ENCODE assay signal across 7 cellular contexts in the genomic region with DNA sequence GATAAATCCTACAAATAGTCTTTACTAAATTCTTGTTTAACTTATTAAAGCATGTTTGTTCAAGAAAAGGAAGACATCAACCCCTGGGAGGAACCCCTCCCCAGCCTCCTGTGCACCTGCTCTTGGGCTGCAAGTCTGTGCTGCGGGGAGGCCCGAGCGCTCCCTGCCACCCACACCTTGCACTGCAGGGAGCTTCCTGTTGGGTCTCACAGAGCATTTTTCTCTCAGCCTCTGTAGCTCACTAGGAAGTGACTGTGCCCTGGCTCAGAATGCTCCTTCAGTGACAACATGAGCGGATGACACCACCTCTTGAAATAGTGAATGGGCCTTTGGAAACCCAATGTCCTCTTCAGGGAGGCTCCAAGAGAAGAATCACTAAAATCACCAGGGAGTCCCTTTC.
DNase-seq lines count a peak whose midpoint lies in the region; ATAC-seq and TF ChIP-seq lines count a peak whose summit lies in the region.
"Not testable (repeated sequence)": the region's sequence is repeated elsewhere in the genome, so short reads cannot be mapped to it uniquely, and the experiment has no call there.

No MANE protein-coding gene starts in this region.

- H3K27ac Mint-ChIP-seq in activated B cell treated with CpG ODN at 0.5 μM for 24 hours = not testable (repeated sequence)

- DNase-seq in activated B cell treated with CpG ODN at 0.5 μM for 24 hours, mucosa of descending colon: not testable (repeated sequence)

- H3K9me3 ChIP-seq in mucosa of descending colon = not testable (repeated sequence)

- not testable (repeated sequence) for H3K36me3 Mint-ChIP-seq in activated B cell treated with CpG ODN at 0.5 μM for 24 hours (ENCODE audit: low read depth)

- not testable (repeated sequence) for H3K9me3 Mint-ChIP-seq in activated B cell treated with CpG ODN at 0.5 μM for 24 hours

- H3K4me1 ChIP-seq in mucosa of descending colon (ENCODE audit: low read depth) = not testable (repeated sequence)

- not testable (repeated sequence) for H3K4me3 ChIP-seq in mucosa of descending colon

- CTCF ChIA-PET in activated B cell treated with CpG ODN at 0.5 μM for 24 hours (lab: Charles Lee) = not testable (repeated sequence)

- H3K4me1 Mint-ChIP-seq in activated B cell treated with CpG ODN at 0.5 μM for 24 hours = not testable (repeated sequence)

- ATAC-seq in GM18868 (IDR thresholded peaks at IDR 0.05; ENCODE audit: unreplicated experiment) (peak; percentile 79), GM19463 (IDR thresholded peaks at IDR 0.05; ENCODE audit: unreplicated experiment) (peak; percentile 73), GM21786 (IDR thresholded peaks at IDR 0.05; ENCODE audit: unreplicated experiment) (peak; percentile 72), HG02970 (IDR thresholded peaks at IDR 0.05; ENCODE audit: low FRiP score, unreplicated experiment) (peak; percentile 60), HG03280 (IDR thresholded peaks at IDR 0.05; ENCODE audit: unreplicated experiment) (peak; percentile 74), activated B cell treated with CpG ODN at 0.5 μM for 24 hours (ENCODE audit: low read depth) (peak; percentile 45), mucosa of descending colon (peak; percentile 84)

- POLR2A ChIA-PET in activated B cell treated with CpG ODN at 0.5 μM for 24 hours (lab: Charles Lee) = not testable (repeated sequence)

- not testable (repeated sequence) for H3K36me3 ChIP-seq in mucosa of descending colon (ENCODE audit: low read depth)

- not testable (repeated sequence) for H3K4me3 Mint-ChIP-seq in activated B cell treated with CpG ODN at 0.5 μM for 24 hours

- not testable (repeated sequence) for H3K27me3 Mint-ChIP-seq in activated B cell treated with CpG ODN at 0.5 μM for 24 hours

- TF ChIP-seq CTCF in activated B cell treated with CpG ODN at 0.5 μM for 24 hours (IDR thresholded peaks at IDR 0.05); mucosa of descending colon (IDR thresholded peaks at IDR 0.05): not testable (repeated sequence)

- intact Hi-C loops in activated B cell treated with CpG ODN at 0.5 μM for 24 hours (cut with micrococcal nuclease); mucosa of descending colon (cut with DNase I, micrococcal nuclease): not testable (repeated sequence)
